Comparison of ENCODE assay signal across 1 cellular context in the genomic region with DNA sequence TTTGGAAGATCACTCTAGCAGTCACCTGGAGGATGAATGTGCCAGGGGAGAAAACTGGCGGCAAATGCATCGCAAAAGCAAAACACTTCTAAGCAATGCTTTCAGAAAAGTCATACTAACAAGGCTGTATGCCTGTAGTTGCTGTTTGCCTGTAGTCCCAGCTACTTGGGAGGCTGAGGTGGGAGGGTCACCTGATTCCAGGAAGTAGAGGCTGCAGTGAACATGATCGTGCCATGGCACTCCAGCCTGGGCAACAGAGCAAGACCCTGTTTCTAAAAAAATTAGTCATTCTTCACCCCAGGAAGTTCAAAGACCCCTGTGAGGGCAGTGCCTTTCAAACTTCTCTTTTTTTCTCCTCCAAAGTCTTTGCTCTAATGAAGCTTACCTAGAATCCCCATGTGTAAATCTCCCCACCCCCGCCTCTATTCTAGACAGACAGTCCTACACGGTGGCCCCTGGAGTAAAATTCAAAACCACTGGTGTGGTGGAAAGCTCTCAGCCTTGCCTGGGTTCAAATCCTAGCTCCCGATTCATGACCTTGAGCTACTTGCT.
TF ChIP-seq lines count a peak whose summit lies in the region.

No MANE protein-coding gene starts in this region.

TF ChIP-seq in A549, 52 proteins besides CTCF, POLR2A, EP300 and RAD21 (continued from another document):
- TF ChIP-seq, protein P1, sequence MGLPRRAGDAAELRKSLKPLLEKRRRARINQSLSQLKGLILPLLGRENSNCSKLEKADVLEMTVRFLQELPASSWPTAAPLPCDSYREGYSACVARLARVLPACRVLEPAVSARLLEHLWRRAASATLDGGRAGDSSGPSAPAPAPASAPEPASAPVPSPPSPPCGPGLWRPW (IDR thresholded peaks at IDR 0.05), result no peak
- TF ChIP-seq PHF8 (IDR thresholded peaks at IDR 0.05; ENCODE audit: borderline replicate concordance, low read depth), result no peak
- no peak for TF ChIP-seq RFX5 (IDR thresholded peaks at IDR 0.05)
- TF ChIP-seq NPAS2 (CRISPR knock-in tag; IDR thresholded peaks at IDR 0.05; ENCODE audit: borderline replicate concordance), result no peak
- no peak for TF ChIP-seq TFCP2L1 (CRISPR knock-in tag; IDR thresholded peaks at IDR 0.05)
- TF ChIP-seq, protein P2, sequence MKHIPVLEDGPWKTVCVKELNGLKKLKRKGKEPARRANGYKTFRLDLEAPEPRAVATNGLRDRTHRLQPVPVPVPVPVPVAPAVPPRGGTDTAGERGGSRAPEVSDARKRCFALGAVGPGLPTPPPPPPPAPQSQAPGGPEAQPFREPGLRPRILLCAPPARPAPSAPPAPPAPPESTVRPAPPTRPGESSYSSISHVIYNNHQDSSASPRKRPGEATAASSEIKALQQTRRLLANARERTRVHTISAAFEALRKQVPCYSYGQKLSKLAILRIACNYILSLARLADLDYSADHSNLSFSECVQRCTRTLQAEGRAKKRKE (CRISPR knock-in tag; IDR thresholded peaks at IDR 0.05; ENCODE audit: low read depth), result no peak
- TF ChIP-seq MAFK (IDR thresholded peaks at IDR 0.05; ENCODE audit: partially characterized antibody), result no peak
